ENCODE assay signal across 8 cellular contexts in genomic region chr7:100586266-100587025, GRCh38.
DNase-seq lines count a peak whose midpoint lies in the region; ATAC-seq and FAIRE-seq lines count a peak whose summit lies in the region.

TSS of gene FBXO24 (plus strand) at chr7:100586328. CDS start at chr7:100586626, 298 bp downstream.

- peak; percentile 99 for DNase-seq in AG20443 (ENCODE audit: low spot score)
- DNase-seq in NCI-H446 (lab: John Stamatoyannopoulos, UW) = peak; percentile 97 to 98
- DNase-seq in cerebellar nuclear complex (lab: John Stamatoyannopoulos, UW) = peak; percentile 100
- peak; percentile 99 for DNase-seq in stimulated activated CD4-positive, alpha-beta T cell treated with anti-CD3 and anti-CD28 coated beads, Interleukin-12 subunit alpha, Interleukin-12 subunit beta, amount 100 ng/mL, for 24 hours (ENCODE audit: low read depth in 2 of 2)

- ATAC-seq in GM19043 (IDR thresholded peaks at IDR 0.05; ENCODE audit: low read depth, unreplicated experiment) (peak; percentile 81), HG03354 (IDR thresholded peaks at IDR 0.05; ENCODE audit: poor library complexity, severe bottlenecking, unreplicated experiment) (peak; percentile 87)
- peak; percentile 88 to 92 for ATAC-seq in activated CD4-positive, CD25-positive, alpha-beta regulatory T cell treated with anti-CD3 and anti-CD28 coated beads, Interleukin-2, amount 50 U/mL, for 24 hours

- peak; percentile 90 for FAIRE-seq in islet of Langerhans (lab: Jason Lieb, UNC)

Comparison
In these comparisons a context has a peak if more than half of its experiments do, and no peak if none do; other contexts are left out.
1. Peak in every context shown above with its lines: DNase-seq and ATAC-seq.